Comparison of ENCODE assay signal across 8 cellular contexts in genomic region chr20:35991142-35991771, GRCh38. TPM values are rescaled to one million over a fixed set of nuclear protein-coding genes. Genes with fewer than 3 reads are reported as not detected.
DNase-seq lines count a peak whose midpoint lies in the region; ATAC-seq and TF ChIP-seq lines count a peak whose summit lies in the region.

No MANE protein-coding gene starts in this region.

- no peaks in the 10 kb centered on the region for H3K36me3 ChIP-seq in BE2C

- H3K9me3 ChIP-seq in BE2C: no peaks in the 10 kb centered on the region

- no peak for ATAC-seq in HG03159 (IDR thresholded peaks at IDR 0.05; ENCODE audit: unreplicated experiment)
- no peak for ATAC-seq in GM18498 (IDR thresholded peaks at IDR 0.05; ENCODE audit: unreplicated experiment)

- DNase-seq in BE2C (peak; percentile 56), HT1080 (ENCODE audit: low read depth) (peak; percentile 42), iPS-NIHi11 (ENCODE audit: low spot score) (peak; percentile 53), medulla oblongata (ENCODE audit: extremely low spot score) (no peak)
- no peak for DNase-seq in effector CD8-positive, alpha-beta T cell (lab: John Stamatoyannopoulos, UW)

- no peak overlapping the region for H3K4me3 ChIP-seq in BE2C (ENCODE audit: low read depth, low read length)

- H3K27ac ChIP-seq in VCaP: peak overlapping the region; percentile 34; the same call in 1 of the 2 replicates

- peak; percentile 69 for TF ChIP-seq CTCF in BE2C (IDR thresholded peaks at IDR 0.05; ENCODE audit: low read depth, low read length)
- peak; percentile 75 for TF ChIP-seq CTCF in VCaP (conservative IDR thresholded peaks at IDR 0.05)

- peaks cover 3% of the 10 kb centered on the region for H3K4me1 ChIP-seq in BE2C

- no peaks in the 10 kb centered on the region for H3K27me3 ChIP-seq in BE2C

RNA-seq across cellular contexts. Expression of gene CNBD2, which starts 22.9 kb away (rescaled TPM):
- polyA plus RNA-seq in BE2C (2012; ENCODE audit: insufficient read depth, insufficient read length, low read depth): 0.31 TPM
- total RNA-seq in HT1080 (2014; rRNA removed; shearing (Covaris generic)): 5.5 and 7.4 TPM in 2 replicates
- polyA plus RNA-seq in HT1080 (2015; cell fraction: cytosol; rRNA removed): 3.6 and 4.7 TPM in 2 replicates
- polyA plus RNA-seq in HT1080 (2015; cell fraction: nucleus; rRNA removed): 2.0 and 3.8 TPM in 2 replicates

RNA-seq across cellular contexts. Expression of gene SCAND1, which starts 37.0 kb away (rescaled TPM):
- 379 TPM for polyA plus RNA-seq in BE2C (2012; ENCODE audit: insufficient read depth, insufficient read length, low read depth)
- 103 and 136 TPM in 2 replicates for total RNA-seq in HT1080 (2014; rRNA removed; shearing (Covaris generic))
- 81.0 and 93.3 TPM in 2 replicates for polyA plus RNA-seq in HT1080 (2015; cell fraction: cytosol; rRNA removed)
- 40.3 and 44.5 TPM in 2 replicates for polyA plus RNA-seq in HT1080 (2015; cell fraction: nucleus; rRNA removed)

Comparison
In these comparisons a context has a peak if more than half of its experiments do, and no peak if none do; other contexts are left out.
1. DNase-seq: peak in BE2C (single experiment), HT1080 (single experiment) and iPS-NIHi11 (single experiment); none in effector CD8-positive, alpha-beta T cell (single experiment) and medulla oblongata (single experiment).